Comparison of ENCODE assay signal across 7 cellular contexts in genomic region chr7:139854803-139855497, GRCh38. TPM values are rescaled to one million over a fixed set of nuclear protein-coding genes. Genes with fewer than 3 reads are reported as not detected.
DNase-seq lines count a peak whose midpoint lies in the region; ATAC-seq and TF ChIP-seq lines count a peak whose summit lies in the region.

No MANE protein-coding gene starts in this region.

- no peak overlapping the region for H3K4me3 Mint-ChIP-seq in activated naive CD8-positive, alpha-beta T cell
- no peak overlapping the region for H3K4me3 Mint-ChIP-seq in type B pancreatic cell

- no peaks in the 10 kb centered on the region for H3K27me3 ChIP-seq in neutrophil

- peaks cover 55 to 58% of the 10 kb centered on the region in 2 experiments for H3K4me1 ChIP-seq in neutrophil (ENCODE audit: control insufficient read depth in 1 of 2, insufficient read depth in 1 of 2, low read depth in 1 of 2, low read length in 1 of 2)

- H3K36me3 ChIP-seq in neutrophil = peaks cover 19% of the 10 kb centered on the region

- H3K27me3 Mint-ChIP-seq in activated naive CD8-positive, alpha-beta T cell = no peaks in the 10 kb centered on the region
- no peaks in the 10 kb centered on the region for H3K27me3 Mint-ChIP-seq in type B pancreatic cell

- H3K9me3 Mint-ChIP-seq in activated naive CD8-positive, alpha-beta T cell (ENCODE audit: low read depth) = no peaks in the 10 kb centered on the region
- H3K9me3 Mint-ChIP-seq in type B pancreatic cell = peaks cover 6% of the 10 kb centered on the region

- peak overlapping the region; percentile 41 to 51 for H3K4me3 ChIP-seq in neutrophil (ENCODE audit: low read depth in 1 of 2, low read length in 1 of 2)

- peak overlapping the region; percentile 83 for H3K27ac Mint-ChIP-seq in activated naive CD8-positive, alpha-beta T cell
- H3K27ac Mint-ChIP-seq in type B pancreatic cell = no peak overlapping the region

- no peak for DNase-seq in type B pancreatic cell (ENCODE audit: extremely low spot score, unreplicated experiment)
- DNase-seq in stimulated activated CD4-positive, alpha-beta T cell treated with anti-CD3 and anti-CD28 coated beads, Interleukin-2, amount 100 ng/mL, for 48 hours = no peak

- H3K27ac ChIP-seq in neutrophil = peak overlapping the region; percentile 86

- no peaks in the 10 kb centered on the region for H3K9me3 ChIP-seq in neutrophil

- no peaks in the 10 kb centered on the region for H3K36me3 Mint-ChIP-seq in activated naive CD8-positive, alpha-beta T cell
- no peaks in the 10 kb centered on the region for H3K36me3 Mint-ChIP-seq in type B pancreatic cell

- peak; percentile 12 for ATAC-seq in GM19025 (IDR thresholded peaks at IDR 0.05; ENCODE audit: low read depth, unreplicated experiment)
- peak; percentile 26 for ATAC-seq in HG02885 (IDR thresholded peaks at IDR 0.05; ENCODE audit: poor library complexity, unreplicated experiment)
- ATAC-seq in GM18861 (IDR thresholded peaks at IDR 0.05; ENCODE audit: unreplicated experiment) = no peak

- TF ChIP-seq CTCF in neutrophil (IDR thresholded peaks at IDR 0.05) (no peak), type B pancreatic cell (conservative IDR thresholded peaks at IDR 0.05) (no peak)

- peaks cover 29% of the 10 kb centered on the region for H3K4me1 Mint-ChIP-seq in activated naive CD8-positive, alpha-beta T cell (ENCODE audit: low read depth)
- peaks cover 15% of the 10 kb centered on the region for H3K4me1 Mint-ChIP-seq in type B pancreatic cell (ENCODE audit: unreplicated experiment)

RNA-seq across cellular contexts. Expression of gene TBXAS1, which starts 25.9 kb away (rescaled TPM):
- total RNA-seq in type B pancreatic cell (ENCODE audit: low replicate concordance) = 4.2 and 5.8 TPM in 2 replicates
